In the genomic region with DNA sequence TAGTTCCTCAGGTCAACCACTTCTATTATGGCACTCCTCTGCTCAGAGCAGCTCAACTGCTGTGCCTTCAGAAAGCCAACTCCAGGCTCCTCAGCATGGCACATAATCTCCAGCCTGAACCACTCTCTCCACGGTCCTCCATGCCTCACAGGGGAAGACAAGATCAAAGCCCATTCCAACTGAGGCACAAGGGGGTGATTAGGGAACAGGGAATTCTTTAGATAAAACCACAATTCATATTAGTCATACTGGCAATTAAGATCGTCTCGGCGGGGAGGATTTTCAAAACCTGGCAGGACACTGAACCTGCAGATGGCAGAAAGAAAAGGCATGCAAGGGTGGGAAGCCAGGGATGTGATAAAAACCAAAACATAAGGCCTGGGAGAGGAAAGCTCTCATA, we compare ENCODE assay signal across 14 cellular contexts.
A peak's percentile ranks its signal among the peaks of the same experiment; 100 is the strongest.
DNase-seq lines count a peak whose midpoint lies in the region; ATAC-seq and TF ChIP-seq lines count a peak whose summit lies in the region.
"Had no signal": no experiment of that assay in that cellular context is flagged by ENCODE, and none has a peak within 500 bp of the region (broad histone marks: within the 10 kb centered on the region; RNA-seq: fewer than 3 reads in every experiment).

No MANE protein-coding gene starts in this region.

- no peak for TF ChIP-seq POLR2A in stomach (IDR thresholded peaks at IDR 0.05)

- H3K4me1 ChIP-seq in stomach, result no peaks in the 10 kb centered on the region
- no peaks in the 10 kb centered on the region for H3K4me1 ChIP-seq in naive thymus-derived CD4-positive, alpha-beta T cell (ENCODE audit: control insufficient read depth in 2 of 2, insufficient read depth in 2 of 2, low read length in 2 of 2)

- H3K27me3 ChIP-seq in stomach, result no peaks in the 10 kb centered on the region
- H3K27me3 ChIP-seq in naive thymus-derived CD4-positive, alpha-beta T cell (ENCODE audit: control insufficient read depth in 2 of 2, insufficient read depth in 2 of 2, low read length in 2 of 2), result no peaks in the 10 kb centered on the region
- H3K27me3 ChIP-seq: BLaER1 treated with 17β-estradiol and CSF1 and Interleukin-3, amounts not matched to agents 10 nM and 100 nM had no signal

- 51 to 84% (median 78%) methylated on average over 4 of the region's 4 CpGs for WGBS in stomach, 5 donors

- ATAC-seq in naive thymus-derived CD4-positive, alpha-beta T cell, result no peak
- no peak for ATAC-seq in GM18517 (IDR thresholded peaks at IDR 0.05; ENCODE audit: unreplicated experiment)
- ATAC-seq: K562 had no signal

- no peak for TF ChIP-seq EP300 in stomach (IDR thresholded peaks at IDR 0.05)

- peak overlapping the region in 3 of 5 donors; percentile 35 to 66 (median 64) for H3K27ac ChIP-seq in stomach
- H3K27ac ChIP-seq in naive thymus-derived CD4-positive, alpha-beta T cell (ENCODE audit: low read depth, low read length), result no peak overlapping the region
- H3K27ac ChIP-seq: 22Rv1; BLaER1 treated with 17β-estradiol and CSF1 and Interleukin-3, amounts not matched to agents 10 nM and 100 nM had no signal

- H3K36me3 Mint-ChIP-seq in naive thymus-derived CD4-positive, alpha-beta T cell, result peaks cover 0 to 7% (median 0%) of the 10 kb centered on the region in 5 donors
- H3K36me3 Mint-ChIP-seq: CD4-positive, CD25-positive, alpha-beta regulatory T cell had no signal

- no peaks in the 10 kb centered on the region for H3K36me3 ChIP-seq in stomach
- H3K36me3 ChIP-seq in naive thymus-derived CD4-positive, alpha-beta T cell (ENCODE audit: control insufficient read depth in 2 of 3, insufficient read depth in 3 of 3, low read length in 3 of 3), result no peaks in the 10 kb centered on the region
- H3K36me3 ChIP-seq: BLaER1 treated with 17β-estradiol and CSF1 and Interleukin-3, amounts not matched to agents 10 nM and 100 nM had no signal

- TF ChIP-seq CTCF in stomach (IDR thresholded peaks at IDR 0.05), result no peak

- H3K27me3 Mint-ChIP-seq in naive thymus-derived CD4-positive, alpha-beta T cell, result peaks cover 0 to 5% (median 0%) of the 10 kb centered on the region in 5 donors
- H3K27me3 Mint-ChIP-seq: CD4-positive, CD25-positive, alpha-beta regulatory T cell had no signal

- no peak overlapping the region for H3K27ac Mint-ChIP-seq in naive thymus-derived CD4-positive, alpha-beta T cell
- H3K27ac Mint-ChIP-seq: CD4-positive, CD25-positive, alpha-beta regulatory T cell had no signal

- H3K4me3 ChIP-seq in stomach, result no peak overlapping the region
- no peak overlapping the region for H3K4me3 ChIP-seq in naive thymus-derived CD4-positive, alpha-beta T cell (ENCODE audit: low read length)
- H3K4me3 ChIP-seq: BLaER1 treated with 17β-estradiol and CSF1 and Interleukin-3, amounts not matched to agents 10 nM and 100 nM; K562 had no signal

- DNase-seq in DMS 273 (lab: John Stamatoyannopoulos, UW; ENCODE audit: unreplicated experiment), result peak; percentile 26
- DNase-seq in NCI-H446 treated with DMSO at 0.1 percent for 48 hours (lab: John Stamatoyannopoulos, UW), result peak; percentile 44
- DNase-seq in ecto neural progenitor cell (ENCODE audit: low spot score), result peak; percentile 16
- no peak for DNase-seq in stomach
- no peak for DNase-seq in AML-193 (lab: John Stamatoyannopoulos, UW)
- no peak for DNase-seq in naive thymus-derived CD4-positive, alpha-beta T cell
- DNase-seq: CD4-positive, CD25-positive, alpha-beta regulatory T cell; DND-41; GF-D8; HCEC 1CT had no signal

- intact Hi-C loops in stomach (cut with DNase I; ENCODE audit: low total_unique reads), result no loop called here
- intact Hi-C loops in naive thymus-derived CD4-positive, alpha-beta T cell (cut with micrococcal nuclease), result no loop called here

- H3K4me3 Mint-ChIP-seq in naive thymus-derived CD4-positive, alpha-beta T cell, result no peak overlapping the region

- no peaks in the 10 kb centered on the region for H3K4me1 Mint-ChIP-seq in naive thymus-derived CD4-positive, alpha-beta T cell
- H3K4me1 Mint-ChIP-seq: CD4-positive, CD25-positive, alpha-beta regulatory T cell had no signal

- CTCF ChIA-PET in naive thymus-derived CD4-positive, alpha-beta T cell (lab: Charles Lee), result no interaction called here

- POLR2A ChIA-PET in naive thymus-derived CD4-positive, alpha-beta T cell (lab: Charles Lee), result no interaction called here

- peaks cover 0 to 32% (median 11%) of the 10 kb centered on the region in 11 donors for H3K9me3 Mint-ChIP-seq in naive thymus-derived CD4-positive, alpha-beta T cell

- H3K9me3 ChIP-seq in stomach, result peaks cover 0 to 18% (median 10%) of the 10 kb centered on the region in 4 donors
- peaks cover 0 to 7% (median 0%) of the 10 kb centered on the region in 3 experiments for H3K9me3 ChIP-seq in naive thymus-derived CD4-positive, alpha-beta T cell (ENCODE audit: control insufficient read depth in 2 of 3, low read length in 3 of 3)

Comparison
In these comparisons a context has a peak if more than half of its experiments do, and no peak if none do; other contexts are left out.
1. DNase-seq: peak in DMS 273 (single experiment), NCI-H446 treated with DMSO at 0.1 percent for 48 hours (single experiment) and ecto neural progenitor cell (single experiment); none in stomach (single experiment), AML-193 (0 of 2) and naive thymus-derived CD4-positive, alpha-beta T cell (0 of 9).